Comparison of ENCODE assay signal across 13 cellular contexts in the genomic region with DNA sequence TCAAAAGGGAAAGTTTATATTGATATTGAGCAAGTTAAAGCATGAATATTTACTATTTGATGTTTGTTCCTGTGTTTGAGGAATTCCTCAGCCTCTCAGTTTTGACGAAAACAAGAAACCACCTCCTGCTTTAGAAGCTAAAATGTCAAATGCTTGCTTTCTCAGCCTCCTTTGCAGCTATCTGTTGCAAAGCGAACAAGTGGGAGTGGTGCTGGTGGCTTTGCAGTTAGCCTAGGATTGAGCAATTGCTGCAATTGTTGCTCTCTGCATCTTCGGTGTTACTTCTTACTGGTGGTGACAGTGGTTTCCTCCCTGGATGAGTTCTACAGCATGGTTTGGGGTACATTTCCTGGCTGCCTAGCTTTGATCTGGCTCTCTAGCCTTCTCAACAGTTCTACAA. TPM values are rescaled to one million over a fixed set of nuclear protein-coding genes. Genes with fewer than 3 reads are reported as not detected.
A peak's percentile ranks its signal among the peaks of the same experiment; 100 is the strongest.
DNase-seq lines count a peak whose midpoint lies in the region; ATAC-seq lines count a peak whose summit lies in the region.
"Not testable (repeated sequence)": the region's sequence is repeated elsewhere in the genome, so short reads cannot be mapped to it uniquely, and the experiment has no call there.
"Had no signal": no experiment of that assay in that cellular context is flagged by ENCODE, and none has a peak within 500 bp of the region (broad histone marks: within the 10 kb centered on the region; RNA-seq: fewer than 3 reads in every experiment).

No MANE protein-coding gene starts in this region.

- H3K27me3 Mint-ChIP-seq in activated naive CD8-positive, alpha-beta T cell treated with anti-CD3 and anti-CD28 coated beads, Interleukin-2, amount 10 ng/mL, durations not matched to agents 7 days and 5 days; central memory CD8-positive, alpha-beta T cell; effector memory CD8-positive, alpha-beta T cell: not testable (repeated sequence)

- H3K36me3 Mint-ChIP-seq in activated naive CD8-positive, alpha-beta T cell treated with anti-CD3 and anti-CD28 coated beads, Interleukin-2, amount 10 ng/mL, durations not matched to agents 7 days and 5 days; central memory CD8-positive, alpha-beta T cell (ENCODE audit: insufficient read depth); effector memory CD8-positive, alpha-beta T cell (ENCODE audit: insufficient read depth): not testable (repeated sequence)

- DNase-seq in activated naive CD8-positive, alpha-beta T cell treated with anti-CD3 and anti-CD28 coated beads, Interleukin-2, amount 10 ng/mL, durations not matched to agents 7 days and 5 days; central memory CD8-positive, alpha-beta T cell (ENCODE audit: low spot score in 2 of 2); effector memory CD8-positive, alpha-beta T cell: not testable (repeated sequence)

- POLR2A ChIA-PET in activated naive CD8-positive, alpha-beta T cell treated with anti-CD3 and anti-CD28 coated beads, Interleukin-2, amount 10 ng/mL, durations not matched to agents 7 days and 5 days (lab: Charles Lee), result not testable (repeated sequence)

- H3K4me1 Mint-ChIP-seq in activated naive CD8-positive, alpha-beta T cell treated with anti-CD3 and anti-CD28 coated beads, Interleukin-2, amount 10 ng/mL, durations not matched to agents 7 days and 5 days; central memory CD8-positive, alpha-beta T cell; effector memory CD8-positive, alpha-beta T cell (ENCODE audit: low read depth in 2 of 2): not testable (repeated sequence)

- peak; percentile 61 for ATAC-seq in activated naive CD8-positive, alpha-beta T cell treated with anti-CD3 and anti-CD28 coated beads, Interleukin-2, amount 10 ng/mL, durations not matched to agents 7 days and 5 days (ENCODE audit: low read depth)
- peak; percentile 65 for ATAC-seq in central memory CD8-positive, alpha-beta T cell (replicated peaks; ENCODE audit: extremely low read depth, poor library complexity, severe bottlenecking)
- peak; percentile 64 for ATAC-seq in effector memory CD8-positive, alpha-beta T cell (replicated peaks)

- H3K27ac Mint-ChIP-seq in activated naive CD8-positive, alpha-beta T cell treated with anti-CD3 and anti-CD28 coated beads, Interleukin-2, amount 10 ng/mL, durations not matched to agents 7 days and 5 days; central memory CD8-positive, alpha-beta T cell (ENCODE audit: low read depth); effector memory CD8-positive, alpha-beta T cell: not testable (repeated sequence)

- not testable (repeated sequence) for H3K4me3 Mint-ChIP-seq in activated naive CD8-positive, alpha-beta T cell treated with anti-CD3 and anti-CD28 coated beads, Interleukin-2, amount 10 ng/mL, durations not matched to agents 7 days and 5 days; central memory CD8-positive, alpha-beta T cell; effector memory CD8-positive, alpha-beta T cell

- not testable (repeated sequence) for H3K9me3 Mint-ChIP-seq in activated naive CD8-positive, alpha-beta T cell treated with anti-CD3 and anti-CD28 coated beads, Interleukin-2, amount 10 ng/mL, durations not matched to agents 7 days and 5 days; central memory CD8-positive, alpha-beta T cell; effector memory CD8-positive, alpha-beta T cell

RNA-seq across cellular contexts. Expression of a gene that starts 1.8 kb away (rescaled TPM):
- not detected for total RNA-seq in activated naive CD8-positive, alpha-beta T cell treated with anti-CD3 and anti-CD28 coated beads, Interleukin-2, amount 10 ng/mL, durations not matched to agents 7 days and 5 days
- total RNA-seq: A172; A673; Caco-2; Calu3; CD4-positive, alpha-beta memory T cell; CD4-positive, alpha-beta T cell; CD4-positive, CD25-positive, alpha-beta regulatory T cell; CD8-positive, alpha-beta memory T cell; CD8-positive, alpha-beta T cell; Daoy had no signal
